In genomic region chr6:108578166-108578565, GRCh38 we compare ENCODE assay signal across 17 cellular contexts. TPM values are rescaled to one million over a fixed set of nuclear protein-coding genes. Genes with fewer than 3 reads are reported as not detected.
DNase-seq lines count a peak whose midpoint lies in the region; ATAC-seq and TF ChIP-seq lines count a peak whose summit lies in the region.
"Had no signal": no experiment of that assay in that cellular context is flagged by ENCODE, and none has a peak within 500 bp of the region (broad histone marks: within the 10 kb centered on the region; RNA-seq: fewer than 3 reads in every experiment).

No MANE protein-coding gene starts in this region.

- TF ChIP-seq RAD21 in SK-N-SH (IDR thresholded peaks at IDR 0.05; ENCODE audit: low read length): no peak

- no peaks in the 10 kb centered on the region for H3K9me3 Mint-ChIP-seq in mesothelial cell of epicardium
- H3K9me3 Mint-ChIP-seq: activated CD4-positive, alpha-beta T cell treated with anti-CD3 and anti-CD28 coated beads, Interleukin-2, amount 10 ng/mL, durations not matched to agents 7 days and 5 days; endodermal cell; naive B cell had no signal

- H3F3A ChIP-seq in SK-N-SH (replicated peaks; ENCODE audit: insufficient read depth): peaks cover 37% of the 10 kb centered on the region

- H3K27ac ChIP-seq in SK-N-SH (ENCODE audit: low read depth in 2 of 2, low read length in 1 of 2) (peak overlapping the region in 1 of 2 experiments; percentile 58; a peak in 1 of 4 replicates), tibial artery (peak overlapping the region; percentile 62 to 67), upper lobe of right lung (no peak overlapping the region)
- H3K27ac ChIP-seq: 22Rv1 had no signal

- peak overlapping the region; percentile 78 for H3K27ac Mint-ChIP-seq in mesothelial cell of epicardium
- H3K27ac Mint-ChIP-seq: activated CD4-positive, alpha-beta T cell treated with anti-CD3 and anti-CD28 coated beads, Interleukin-2, amount 10 ng/mL, durations not matched to agents 7 days and 5 days; endodermal cell had no signal

- no peak for TF ChIP-seq CTCF in SK-N-SH (IDR thresholded peaks at IDR 0.05)
- TF ChIP-seq CTCF in mesothelial cell of epicardium (IDR thresholded peaks at IDR 0.05; ENCODE audit: unreplicated experiment): no peak
- no peak for TF ChIP-seq CTCF in tibial artery (IDR thresholded peaks at IDR 0.05)
- TF ChIP-seq CTCF in upper lobe of right lung (IDR thresholded peaks at IDR 0.05): no peak

- H3K4me1 Mint-ChIP-seq in mesothelial cell of epicardium: peaks cover 85% of the 10 kb centered on the region

- H3K9me2 ChIP-seq in SK-N-SH: no peaks in the 10 kb centered on the region

- no peak overlapping the region for H3K4me3 Mint-ChIP-seq in mesothelial cell of epicardium
- H3K4me3 Mint-ChIP-seq: activated CD4-positive, alpha-beta T cell treated with anti-CD3 and anti-CD28 coated beads, Interleukin-2, amount 10 ng/mL, durations not matched to agents 7 days and 5 days; endodermal cell had no signal

- H3K27me3 ChIP-seq in SK-N-SH (ENCODE audit: insufficient read depth) (no peaks in the 10 kb centered on the region), adipocyte (replicated peaks; ENCODE audit: control insufficient read depth, insufficient read depth, low read length) (no peaks in the 10 kb centered on the region), tibial artery (no peaks in the 10 kb centered on the region), upper lobe of right lung (no peaks in the 10 kb centered on the region)

- peak overlapping the region; percentile 45; the same call in 1 of the 2 replicates for H3K4me2 ChIP-seq in SK-N-SH

- ATAC-seq in SK-N-SH treated with all-trans-retinoic acid at 6 μM for 48 hours: no peak
- ATAC-seq in upper lobe of right lung: no peak

- intact Hi-C loops in tibial artery (cut with DNase I; ENCODE audit: low total_unique reads) (no loop called here), upper lobe of right lung (cut with DNase I) (no loop called here)

- POLR2A ChIA-PET in SK-N-SH (lab: Yijun Ruan, JAX): no interaction called here

- H3K9ac ChIP-seq in SK-N-SH (no peak overlapping the region), adipocyte (ENCODE audit: low read length) (no peak overlapping the region)

- DNase-seq in SK-N-SH (no peak), adipocyte (ENCODE audit: low read depth) (no peak), mesothelial cell of epicardium (ENCODE audit: low spot score in 2 of 2, unreplicated experiment in 2 of 2) (no peak), tibial artery (no peak), GDM1 (lab: John Stamatoyannopoulos, UW) (no peak), upper lobe of right lung (no peak), NCI-H345 treated with DMSO at 0.1 percent for 48 hours (lab: John Stamatoyannopoulos, UW; ENCODE audit: unreplicated experiment) (no peak)
- DNase-seq: activated CD4-positive, alpha-beta T cell treated with anti-CD3 and anti-CD28 coated beads, Interleukin-2, amount 10 ng/mL, durations not matched to agents 7 days and 5 days; activated gamma-delta T cell treated with Interleukin-2 at 50 U/mL for 16 hours; amygdala; endodermal cell; naive B cell; NCI-H1417; NCI-H526; T-helper 1 cell had no signal

- H3K36me3 Mint-ChIP-seq in mesothelial cell of epicardium: peaks cover 10% of the 10 kb centered on the region

- 96% methylated on average over 4 of the region's 4 CpGs for WGBS in SK-N-SH (ENCODE audit: low lambda C conversion rate)

- H3K4me1 ChIP-seq in SK-N-SH (ENCODE audit: control insufficient read depth in 1 of 2, insufficient read depth in 2 of 2, low read depth in 1 of 2, low read length in 1 of 2) (peaks cover 42 to 49% of the 10 kb centered on the region in 2 experiments), adipocyte (ENCODE audit: control insufficient read depth, insufficient read depth, low read length) (peaks cover 82% of the 10 kb centered on the region), tibial artery (peaks cover 0 to 100% (median 81%) of the 10 kb centered on the region in 4 donors), upper lobe of right lung (peaks cover 78% of the 10 kb centered on the region)

- H3K4me3 ChIP-seq in SK-N-SH (ENCODE audit: low read depth in 2 of 2, low read length in 1 of 2) (no peak overlapping the region), adipocyte (ENCODE audit: low read length) (peak overlapping the region; percentile 44), tibial artery (no peak overlapping the region), upper lobe of right lung (no peak overlapping the region)

- no peak for TF ChIP-seq EP300 in SK-N-SH (IDR thresholded peaks at IDR 0.05; ENCODE audit: borderline replicate concordance in 1 of 2, low read depth in 1 of 2, low read length in 1 of 2)

- peaks cover 8% of the 10 kb centered on the region; the same call in 1 of the 2 replicates for H4K20me1 ChIP-seq in SK-N-SH (ENCODE audit: insufficient read depth)

- peaks cover 5 to 8% of the 10 kb centered on the region in 2 experiments for H3K36me3 ChIP-seq in SK-N-SH (replicated peaks in 1 of 2; ENCODE audit: control insufficient read depth in 1 of 2, insufficient read depth in 2 of 2, low read length in 1 of 2)
- H3K36me3 ChIP-seq in adipocyte (ENCODE audit: control insufficient read depth, insufficient read depth, low read length, severe bottlenecking): peaks cover 22% of the 10 kb centered on the region
- H3K36me3 ChIP-seq in tibial artery: peaks cover 0 to 13% (median 13%) of the 10 kb centered on the region in 3 donors
- H3K36me3 ChIP-seq in upper lobe of right lung: peaks cover 10% of the 10 kb centered on the region

- CTCF ChIA-PET in SK-N-SH (lab: Yijun Ruan, JAX): interaction anchor here (0.9 kb wide), 1 partner anchor 14 kb away, joined by 3 read pairs; no protein-coding TSS in a partner anchor

- no peak overlapping the region for H2AFZ ChIP-seq in SK-N-SH (ENCODE audit: low read depth)

- no peaks in the 10 kb centered on the region for H3K27me3 Mint-ChIP-seq in mesothelial cell of epicardium (ENCODE audit: low read depth)
- H3K27me3 Mint-ChIP-seq: activated CD4-positive, alpha-beta T cell treated with anti-CD3 and anti-CD28 coated beads, Interleukin-2, amount 10 ng/mL, durations not matched to agents 7 days and 5 days; naive B cell had no signal

- no peaks in the 10 kb centered on the region for H3K9me3 ChIP-seq in SK-N-SH
- H3K9me3 ChIP-seq in adipocyte (ENCODE audit: control insufficient read depth, low read length): no peaks in the 10 kb centered on the region
- no peaks in the 10 kb centered on the region for H3K9me3 ChIP-seq in tibial artery
- H3K9me3 ChIP-seq in upper lobe of right lung: no peaks in the 10 kb centered on the region

- peaks cover 85% of the 10 kb centered on the region for H3K79me2 ChIP-seq in SK-N-SH (ENCODE audit: insufficient read depth)

TF ChIP-seq in SK-N-SH, 30 proteins besides CTCF, POLR2A, EP300 and RAD21 (continues in another document):
- no peak for TF ChIP-seq MAX (IDR thresholded peaks at IDR 0.05; ENCODE audit: low read depth)
- TF ChIP-seq NFIC (IDR thresholded peaks at IDR 0.05; ENCODE audit: borderline replicate concordance): no peak
- TF ChIP-seq TEAD4 (IDR thresholded peaks at IDR 0.05; ENCODE audit: borderline replicate concordance, insufficient read depth): no peak
- TF ChIP-seq USF2 (IDR thresholded peaks at IDR 0.05; ENCODE audit: borderline replicate concordance, low read depth, low read length): no peak
- TF ChIP-seq SMC3 (IDR thresholded peaks at IDR 0.05; ENCODE audit: low read depth, low read length): no peak
- TF ChIP-seq RCOR1 (IDR thresholded peaks at IDR 0.05; ENCODE audit: low read length): no peak
- no peak for TF ChIP-seq SIN3A (IDR thresholded peaks at IDR 0.05; ENCODE audit: borderline replicate concordance, low read depth, low read length)
- no peak for TF ChIP-seq FOSL2 (IDR thresholded peaks at IDR 0.05; ENCODE audit: borderline replicate concordance, low read depth)

TF ChIP-seq in SK-N-SH treated with all-trans-retinoic acid at 6 μM for 48 hours, 23 proteins besides CTCF, POLR2A, EP300 and RAD21:
- TF ChIP-seq ARNTL (CRISPR knock-in tag; IDR thresholded peaks at IDR 0.05; ENCODE audit: borderline replicate concordance, low read depth): no peak
- no peak for TF ChIP-seq ZFP30 (CRISPR knock-in tag; IDR thresholded peaks at IDR 0.05)
- TF ChIP-seq SNAI2 (CRISPR knock-in tag; IDR thresholded peaks at IDR 0.05): no peak

RNA-seq across cellular contexts. Expression of gene FOXO3, which starts 17.4 kb away (rescaled TPM):
- polyA plus RNA-seq in SK-N-SH (2012; rRNA removed): 8.1 and 8.5 TPM in 2 replicates
- polyA plus RNA-seq in SK-N-SH (2012; cell fraction: cytosol; rRNA removed): 7.5 and 8.1 TPM in 2 replicates
- polyA plus RNA-seq in SK-N-SH (2012; cell fraction: nucleus; rRNA removed): 5.9 and 8.0 TPM in 2 replicates
- total RNA-seq in mesothelial cell of epicardium (56.6 to 58.3 TPM (median 57.9 TPM) in 3 replicates), upper lobe of right lung (73.6 TPM)
